15 cellular contexts compared by ENCODE assay signal in genomic region chr9:113355197-113355596, GRCh38. TPM values are rescaled to one million over a fixed set of nuclear protein-coding genes. Genes with fewer than 3 reads are reported as not detected.
DNase-seq lines count a peak whose midpoint lies in the region; ATAC-seq and TF ChIP-seq lines count a peak whose summit lies in the region.
"Had no signal": no experiment of that assay in that cellular context is flagged by ENCODE, and none has a peak within 500 bp of the region (broad histone marks: within the 10 kb centered on the region; RNA-seq: fewer than 3 reads in every experiment).

No MANE protein-coding gene starts in this region.

- H3K4me3 ChIP-seq in mammary epithelial cell (replicated peaks in 1 of 3; ENCODE audit: insufficient read depth in 1 of 3, low read depth in 2 of 3, low read length in 3 of 3) (no peak overlapping the region), epithelial cell of proximal tubule (ENCODE audit: low read depth, low read length) (no peak overlapping the region), upper lobe of right lung (no peak overlapping the region)
- H3K4me3 ChIP-seq: skin epidermis had no signal

- H2AFZ ChIP-seq in mammary epithelial cell (ENCODE audit: low read depth, low read length) = no peak overlapping the region

- H3K9me3 ChIP-seq in mammary epithelial cell (replicated peaks; ENCODE audit: insufficient read depth, low read length) (no peaks in the 10 kb centered on the region), upper lobe of right lung (no peaks in the 10 kb centered on the region)

- DNase-seq in MCF 10A (ENCODE audit: unreplicated experiment) (peak; percentile 25), mammary epithelial cell (no peak), OCI-M1 (lab: John Stamatoyannopoulos, UW) (peak; percentile 78), epithelial cell of proximal tubule (ENCODE audit: low read depth) (no peak), upper lobe of right lung (no peak)
- DNase-seq in stimulated activated CD8-positive, alpha-beta memory T cell treated with anti-CD3 and anti-CD28 coated beads, Interleukin-4, amount 100 ng/mL, for 48 hours = peak; percentile 8
- no peak for DNase-seq in stimulated activated naive CD4-positive, alpha-beta T cell treated with Interleukin-2 at 50 U/mL for 16 hours (lab: John Stamatoyannopoulos, UW)
- DNase-seq: activated CD4-positive, alpha-beta T cell treated with anti-CD3 and anti-CD28 coated beads, Interleukin-2, amount 10 ng/mL, durations not matched to agents 7 days and 5 days; naive B cell; NCI-H446 had no signal

- WGBS in mammary epithelial cell (ENCODE audit: low coverage, missing lambda C conversion rate) = 100% methylated on average over 1 of the region's 1 CpG

- H3K9ac ChIP-seq in mammary epithelial cell (ENCODE audit: insufficient read depth, low read length) = no peak overlapping the region

- no peaks in the 10 kb centered on the region for H3K9me3 Mint-ChIP-seq in MCF 10A (ENCODE audit: unreplicated experiment)
- H3K9me3 Mint-ChIP-seq: activated CD4-positive, alpha-beta T cell treated with anti-CD3 and anti-CD28 coated beads, Interleukin-2, amount 10 ng/mL, durations not matched to agents 7 days and 5 days; central memory CD8-positive, alpha-beta T cell; naive B cell had no signal

- TF ChIP-seq CTCF in MCF 10A (IDR thresholded peaks at IDR 0.05; ENCODE audit: unreplicated experiment) (no peak), mammary epithelial cell (conservative IDR thresholded peaks at IDR 0.05 in 1 of 2, IDR thresholded peaks at IDR 0.05 in 1 of 2; ENCODE audit: extremely low read depth in 1 of 2, insufficient read depth in 1 of 2, low read depth in 1 of 2, low read length in 2 of 2) (no peak), epithelial cell of proximal tubule (conservative IDR thresholded peaks at IDR 0.05; ENCODE audit: low read depth, low read length) (peak; percentile 59), upper lobe of right lung (IDR thresholded peaks at IDR 0.05) (no peak)

- in situ Hi-C loops in mammary epithelial cell (cut with MboI; ENCODE audit: low sequenced_read_pairs in 2 of 2) = no loop called here

- no peak overlapping the region for H3K27ac ChIP-seq in mammary epithelial cell (ENCODE audit: insufficient read depth, low read depth, low read length)
- H3K27ac ChIP-seq in upper lobe of right lung = no peak overlapping the region
- H3K27ac ChIP-seq: skin epidermis had no signal

- H3K27ac Mint-ChIP-seq in MCF 10A (ENCODE audit: low read depth, unreplicated experiment) = no peak overlapping the region
- H3K27ac Mint-ChIP-seq: activated CD4-positive, alpha-beta T cell treated with anti-CD3 and anti-CD28 coated beads, Interleukin-2, amount 10 ng/mL, durations not matched to agents 7 days and 5 days; B cell; naive B cell had no signal

- H3K4me3 Mint-ChIP-seq in MCF 10A (ENCODE audit: unreplicated experiment) = no peak overlapping the region
- H3K4me3 Mint-ChIP-seq: activated CD4-positive, alpha-beta T cell treated with anti-CD3 and anti-CD28 coated beads, Interleukin-2, amount 10 ng/mL, durations not matched to agents 7 days and 5 days; B cell; central memory CD8-positive, alpha-beta T cell; naive B cell had no signal

- H3K79me2 ChIP-seq in mammary epithelial cell (ENCODE audit: insufficient read depth, low read length) = no peaks in the 10 kb centered on the region

- no peak overlapping the region for H3K4me2 ChIP-seq in mammary epithelial cell (ENCODE audit: insufficient read depth, low read depth, low read length)

- POLR2A ChIA-PET in MCF 10A (lab: Yijun Ruan, JAX) = interaction anchor here (0.7 kb wide), 1 partner anchor 81 kb away, joined by 3 read pairs; no protein-coding TSS in a partner anchor

- intact Hi-C loops in MCF 10A (cut with micrococcal nuclease) (no loop called here), mammary epithelial cell (cut with micrococcal nuclease) (loop anchor here (2.0 kb wide), 1 partner anchor 52 kb away; no protein-coding TSS in a partner anchor), upper lobe of right lung (cut with DNase I) (no loop called here)

- peaks cover 32% of the 10 kb centered on the region for H3K27me3 Mint-ChIP-seq in MCF 10A (ENCODE audit: insufficient read depth, unreplicated experiment)

- H3K36me3 Mint-ChIP-seq in MCF 10A (ENCODE audit: insufficient read depth, unreplicated experiment) = no peaks in the 10 kb centered on the region
- H3K36me3 Mint-ChIP-seq: naive B cell had no signal

- H4K20me1 ChIP-seq in mammary epithelial cell (ENCODE audit: insufficient read depth, low read length) = no peaks in the 10 kb centered on the region

- no peaks in the 10 kb centered on the region for H3K4me1 Mint-ChIP-seq in MCF 10A (ENCODE audit: insufficient read depth, unreplicated experiment)

- ATAC-seq in upper lobe of right lung (no peak), GM19324 (IDR thresholded peaks at IDR 0.05; ENCODE audit: low FRiP score, unreplicated experiment) (no peak)

- no TSS peak for BruUV-seq in MCF 10A (replicated peaks; lab: Mats Ljungman, UMichigan)
- no TSS peak for BruUV-seq in mammary epithelial cell (replicated peaks; lab: Mats Ljungman, UMichigan)

- dilution Hi-C loops in mammary epithelial cell (cut with HindIII; ENCODE audit: low sequenced_read_pairs) = loop anchor here (5.0 kb wide), 1 partner anchor 38 kb away; no protein-coding TSS in a partner anchor

- H3K27me3 ChIP-seq in mammary epithelial cell (ENCODE audit: insufficient read depth, low read length) = peaks cover 12% of the 10 kb centered on the region
- no peaks in the 10 kb centered on the region for H3K27me3 ChIP-seq in upper lobe of right lung

- no peaks in the 10 kb centered on the region for H3K36me3 ChIP-seq in mammary epithelial cell (ENCODE audit: insufficient read depth, low read length)
- H3K36me3 ChIP-seq in upper lobe of right lung = no peaks in the 10 kb centered on the region

- H3K4me1 ChIP-seq in mammary epithelial cell (ENCODE audit: insufficient read depth, low read length) = no peaks in the 10 kb centered on the region
- peaks cover 11% of the 10 kb centered on the region for H3K4me1 ChIP-seq in upper lobe of right lung

- CTCF ChIA-PET in MCF 10A (lab: Yijun Ruan, JAX) (interaction anchor here (0.5 kb wide), 1 partner anchor 1039 kb away, joined by 6 read pairs; no protein-coding TSS in a partner anchor), mammary epithelial cell (lab: Charles Lee; ENCODE audit: low non-redundant PET) (interaction anchor here (0.5 kb wide), 1 partner anchor 303 kb away, joined by 5 read pairs; no protein-coding TSS in a partner anchor)

RNA-seq across cellular contexts. Expression of gene BSPRY, which starts 5.9 kb away (rescaled TPM):
- total RNA-seq in MCF 10A (2022) (0.17 and 0.21 TPM in 2 replicates), mammary epithelial cell (under 1 TPM; 0.16 to 0.17 TPM), epithelial cell of proximal tubule (8.8 and 15.2 TPM in 2 replicates), upper lobe of right lung (10.8 TPM)
- polyA plus RNA-seq in mammary epithelial cell = 0.90 TPM
- not detected for polyA minus RNA-seq in mammary epithelial cell
- total RNA-seq: H4 had no signal

RNA-seq across cellular contexts. Expression of gene WDR31, which starts 15.1 kb away (rescaled TPM):
- total RNA-seq in MCF 10A (2022) = 2.3 and 2.9 TPM in 2 replicates
- 1 to 10 TPM; 2.0 to 2.3 TPM for total RNA-seq in mammary epithelial cell
- 1.3 TPM for polyA plus RNA-seq in mammary epithelial cell
- polyA minus RNA-seq in mammary epithelial cell = 5.6 TPM
- total RNA-seq in epithelial cell of proximal tubule = 0.14 and 0.35 TPM in 2 replicates
- total RNA-seq in upper lobe of right lung = 2.6 TPM

RNA-seq across cellular contexts. Expression of gene HDHD3, which starts 21.6 kb away (rescaled TPM):
- total RNA-seq in MCF 10A (2022) = 10.1 and 11.5 TPM in 2 replicates
- total RNA-seq in mammary epithelial cell = 10 to 100 TPM; 12.3 to 14.6 TPM
- polyA plus RNA-seq in mammary epithelial cell = 15.9 TPM
- 19.3 TPM for polyA minus RNA-seq in mammary epithelial cell
- total RNA-seq in epithelial cell of proximal tubule = 13.5 and 22.6 TPM in 2 replicates
- total RNA-seq in upper lobe of right lung = 10.4 TPM

RNA-seq across cellular contexts. Expression of gene ALAD, which starts 45.9 kb away (rescaled TPM):
- total RNA-seq in MCF 10A (2022) = 6.6 and 7.8 TPM in 2 replicates
- total RNA-seq in mammary epithelial cell = 10 to 100 TPM; 10.2 to 14.5 TPM
- 5.5 TPM for polyA plus RNA-seq in mammary epithelial cell
- polyA minus RNA-seq in mammary epithelial cell = 2.2 TPM
- 4.5 and 5.1 TPM in 2 replicates for total RNA-seq in epithelial cell of proximal tubule
- total RNA-seq in upper lobe of right lung = 37.7 TPM

RNA-seq across cellular contexts. Expression of gene RNF183, which starts 52.0 kb away (rescaled TPM):
- not detected in 2 replicates for total RNA-seq in MCF 10A (2022)
- not detected for total RNA-seq in mammary epithelial cell
- 0.18 TPM for polyA plus RNA-seq in mammary epithelial cell
- polyA minus RNA-seq in mammary epithelial cell = not detected
- total RNA-seq in epithelial cell of proximal tubule = 3.9 TPM in 1 of 2 replicates, not detected in the other
- total RNA-seq in upper lobe of right lung = not detected
- total RNA-seq: activated CD4-positive, alpha-beta T cell treated with anti-CD3 and anti-CD28 coated beads, Interleukin-2, amount 10 ng/mL, durations not matched to agents 7 days and 5 days; B cell; H4 had no signal

Comparison
In these comparisons a context has a peak if more than half of its experiments do, and no peak if none do; other contexts are left out.
1. DNase-seq: peak in MCF 10A (single experiment), OCI-M1 (single experiment) and stimulated activated CD8-positive, alpha-beta memory T cell treated with anti-CD3 and anti-CD28 coated beads, Interleukin-4, amount 100 ng/mL, for 48 hours (single experiment); none in mammary epithelial cell (single experiment), epithelial cell of proximal tubule (single experiment), stimulated activated naive CD4-positive, alpha-beta T cell treated with Interleukin-2 at 50 U/mL for 16 hours (single experiment) and upper lobe of right lung (single experiment).